22 cellular contexts compared by ENCODE assay signal in the genomic region with DNA sequence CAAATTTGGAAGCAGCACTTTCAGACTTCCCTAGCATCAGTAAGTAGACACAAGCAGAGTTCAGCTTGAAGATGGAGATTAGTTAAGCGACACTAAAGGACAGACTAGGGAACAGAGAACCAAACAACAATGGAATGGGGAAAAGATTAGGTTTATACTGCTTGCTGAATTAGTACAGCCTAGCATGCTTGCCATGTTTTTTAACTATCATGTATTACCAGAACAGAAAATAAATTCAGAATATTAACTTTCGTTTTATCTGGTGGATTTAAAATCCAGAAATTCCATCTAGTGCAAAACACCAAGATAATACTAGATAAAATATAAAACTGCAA.
DNase-seq lines count a peak whose midpoint lies in the region; ATAC-seq, FAIRE-seq and TF ChIP-seq lines count a peak whose summit lies in the region.
"Had no signal": no experiment of that assay in that cellular context is flagged by ENCODE, and none has a peak within 500 bp of the region (broad histone marks: within the 10 kb centered on the region; RNA-seq: fewer than 3 reads in every experiment).

No MANE protein-coding gene starts in this region.

- no peak for FAIRE-seq in HepG2 (lab: Jason Lieb, UNC)

- WGBS in liver: 19% methylated on average over 2 of the region's 2 CpGs
- 0% methylated on average over 2 of the region's 2 CpGs for WGBS in HepG2 (ENCODE audit: low lambda C conversion rate)
- WGBS in right lobe of liver (ENCODE audit: insufficient coverage, low coverage, low lambda C conversion rate, missing lambda C conversion rate): 18% methylated on average over 2 of the region's 2 CpGs

- CTCF ChIA-PET in HepG2 (lab: Yijun Ruan, JAX; ENCODE audit: low intra/inter-chr PET ratio, low total read pairs): no interaction called here

- H3K4me2 ChIP-seq in HepG2 (ENCODE audit: low read depth, low read length): no peak overlapping the region
- H3K4me2 ChIP-seq: SK-N-SH had no signal

- H2AFZ ChIP-seq in HepG2 (ENCODE audit: low read length): no peak overlapping the region
- H2AFZ ChIP-seq: GM23248 had no signal

- DNase-seq in HepG2 (ENCODE audit: low spot score): no peak
- no peak for DNase-seq in Peyer's patch
- DNase-seq in right lobe of liver: no peak
- no peak for DNase-seq in NCI-H2196 (lab: John Stamatoyannopoulos, UW; ENCODE audit: unreplicated experiment)
- DNase-seq in activated T-cell treated with anti-CD3 and anti-CD28 coated beads, Interleukin-2, amount 50 U/mL, for 1 hour: no peak
- DNase-seq: AML-193, C1 segment of cervical spinal cord, EL, GF-D8, GM23248, HCEC 1CT, Kasumi-1, NCI-H1417 treated with DMSO at 0.1 percent for 48 hours, NCI-H187 treated with DMSO at 0.1 percent for 48 hours, NCI-H2227 treated with DMSO at 0.1 percent for 48 hours, NCI-H510A treated with DMSO at 0.1 percent for 48 hours, SIG-M5, SK-N-SH had no signal

- no peaks in the 10 kb centered on the region for H3K9me3 ChIP-seq in liver (ENCODE audit: control insufficient read depth in 4 of 4, low read length in 3 of 4)
- peaks cover 70% of the 10 kb centered on the region for H3K9me3 ChIP-seq in HepG2 (ENCODE audit: low read length)
- H3K9me3 ChIP-seq in Peyer's patch: no peaks in the 10 kb centered on the region
- H3K9me3 ChIP-seq in right lobe of liver: no peaks in the 10 kb centered on the region
- H3K9me3 ChIP-seq: SK-N-SH had no signal

- no peak for TF ChIP-seq EP300 in HepG2 (IDR thresholded peaks at IDR 0.05; ENCODE audit: low read depth in 2 of 2, low read length in 2 of 2)
- no peak for TF ChIP-seq EP300 in HepG2 (CRISPR knock-in tag; IDR thresholded peaks at IDR 0.05; ENCODE audit: borderline replicate concordance)

- POLR2A ChIA-PET in HepG2 (lab: Yijun Ruan, JAX): no interaction called here

- H3K4me3 ChIP-seq in liver (ENCODE audit: low read depth in 1 of 3, low read length in 3 of 3): no peak overlapping the region
- no peak overlapping the region for H3K4me3 ChIP-seq in HepG2 (replicated peaks in 1 of 3; ENCODE audit: insufficient read depth in 1 of 3, low read depth in 2 of 3, low read length in 3 of 3)
- no peak overlapping the region for H3K4me3 ChIP-seq in Peyer's patch
- H3K4me3 ChIP-seq in right lobe of liver: no peak overlapping the region
- H3K4me3 ChIP-seq: GM23248 had no signal

- TF ChIP-seq CTCF in liver (IDR thresholded peaks at IDR 0.05; ENCODE audit: low read depth, low read length, missing input control) (no peak), HepG2 (CRISPR knock-in tag; IDR thresholded peaks at IDR 0.05) (no peak), Peyer's patch (IDR thresholded peaks at IDR 0.05) (no peak), right lobe of liver (IDR thresholded peaks at IDR 0.05) (no peak)

- H3K9ac ChIP-seq in liver (ENCODE audit: low read depth in 1 of 2, low read length in 2 of 2): peak overlapping the region in 1 of 2 donors; percentile 1
- no peak overlapping the region for H3K9ac ChIP-seq in HepG2 (ENCODE audit: insufficient read depth, low read depth, low read length)
- H3K9ac ChIP-seq: GM23248, SK-N-SH had no signal

- H4K20me1 ChIP-seq in HepG2 (ENCODE audit: insufficient read depth, low read length): no peaks in the 10 kb centered on the region

- no TSS peak for BruUV-seq in HepG2 (replicated peaks; lab: Mats Ljungman, UMichigan)

- H3K79me2 ChIP-seq in HepG2 (ENCODE audit: insufficient read depth, low read length): no peaks in the 10 kb centered on the region

- no peak for ATAC-seq in HepG2
- peak; percentile 37 to 60 (median 54) for ATAC-seq in right lobe of liver
- no peak for ATAC-seq in HG02759 (IDR thresholded peaks at IDR 0.05; ENCODE audit: unreplicated experiment)
- ATAC-seq in HG02798 (IDR thresholded peaks at IDR 0.05; ENCODE audit: poor library complexity, unreplicated experiment): no peak

- TF ChIP-seq RAD21 in liver (IDR thresholded peaks at IDR 0.05): no peak
- no peak for TF ChIP-seq RAD21 in HepG2 (CRISPR knock-in tag; IDR thresholded peaks at IDR 0.05)

- TF ChIP-seq POLR2A in HepG2 (IDR thresholded peaks at IDR 0.05; ENCODE audit: insufficient read depth in 1 of 2, low read depth in 2 of 2, low read length in 2 of 2) (no peak), Peyer's patch (IDR thresholded peaks at IDR 0.05) (no peak), right lobe of liver (IDR thresholded peaks at IDR 0.05) (no peak)

- H3K27ac ChIP-seq in liver (ENCODE audit: low read depth in 1 of 2, low read length in 2 of 2) (peak overlapping the region; percentile 64 to 78), HepG2 (ENCODE audit: extremely low read length, insufficient read depth, low read length) (no peak overlapping the region), Peyer's patch (peak overlapping the region in 3 of 4 donors; percentile 19 to 73 (median 45)), right lobe of liver (peak overlapping the region; percentile 51 to 77 (median 74))
- H3K27ac ChIP-seq: 22Rv1, GM23248 had no signal

- in situ Hi-C loops in HepG2 (cut with HindIII; ENCODE audit: extremely low pct_ligation_motif_present, low pct_unique_long_range_greater_than_20kb): no loop called here

- intact Hi-C loops in HepG2 (cut with micrococcal nuclease; ENCODE audit: unreplicated experiment) (no loop called here), right lobe of liver (cut with DNase I) (no loop called here)

- peaks cover 0 to 26% (median 21%) of the 10 kb centered on the region in 4 donors for H3K4me1 ChIP-seq in liver (ENCODE audit: control insufficient read depth in 4 of 4, insufficient read depth in 4 of 4, low read length in 3 of 4)
- H3K4me1 ChIP-seq in HepG2 (ENCODE audit: insufficient read depth, low read length): no peaks in the 10 kb centered on the region
- H3K4me1 ChIP-seq in Peyer's patch: peaks cover 0 to 12% (median 0%) of the 10 kb centered on the region in 4 donors
- peaks cover 0 to 27% (median 6%) of the 10 kb centered on the region in 4 donors for H3K4me1 ChIP-seq in right lobe of liver

- H3K27me3 ChIP-seq in liver (ENCODE audit: control insufficient read depth in 4 of 4, insufficient read depth in 4 of 4, low read length in 3 of 4): no peaks in the 10 kb centered on the region
- H3K27me3 ChIP-seq in HepG2 (ENCODE audit: control insufficient read depth in 1 of 2, insufficient read depth in 2 of 2, low read length in 2 of 2): no peaks in the 10 kb centered on the region
- no peaks in the 10 kb centered on the region for H3K27me3 ChIP-seq in Peyer's patch
- H3K27me3 ChIP-seq in right lobe of liver: no peaks in the 10 kb centered on the region

- no peaks in the 10 kb centered on the region for H3K36me3 ChIP-seq in liver (ENCODE audit: control insufficient read depth in 4 of 4, insufficient read depth in 3 of 4, low read depth in 1 of 4, low read length in 3 of 4)
- no peaks in the 10 kb centered on the region for H3K36me3 ChIP-seq in HepG2 (replicated peaks in 1 of 2; ENCODE audit: control insufficient read depth in 1 of 2, insufficient read depth in 2 of 2, low read length in 2 of 2)
- no peaks in the 10 kb centered on the region for H3K36me3 ChIP-seq in Peyer's patch
- H3K36me3 ChIP-seq in right lobe of liver: no peaks in the 10 kb centered on the region

TF ChIP-seq in liver, 16 proteins besides CTCF, POLR2A, EP300 and RAD21:
- TF ChIP-seq YY1 (IDR thresholded peaks at IDR 0.05) (peak; percentile 12), RXRA (IDR thresholded peaks at IDR 0.05) (no peak), SP1 (IDR thresholded peaks at IDR 0.05) (peak; percentile 22)

TF ChIP-seq in HepG2, 621 proteins besides CTCF, POLR2A, EP300 and RAD21 (continues in another document):
- TF ChIP-seq HMG20A (CRISPR knock-in tag; IDR thresholded peaks at IDR 0.05; ENCODE audit: borderline replicate concordance) (no peak), SMAD1 (CRISPR knock-in tag; IDR thresholded peaks at IDR 0.05; ENCODE audit: borderline replicate concordance, low read depth) (no peak), ZSCAN21 (CRISPR knock-in tag; IDR thresholded peaks at IDR 0.05; ENCODE audit: borderline replicate concordance) (no peak), PPARG (CRISPR knock-in tag; conservative IDR thresholded peaks at IDR 0.05) (no peak), AGO1 (IDR thresholded peaks at IDR 0.05; ENCODE audit: low read depth, low read length, poor library complexity, severe bottlenecking) (no peak), NR1H2 (CRISPR knock-in tag; IDR thresholded peaks at IDR 0.05; ENCODE audit: borderline replicate concordance, low read depth) (no peak), SMAD9 (CRISPR knock-in tag; IDR thresholded peaks at IDR 0.05) (no peak), POLR2G (IDR thresholded peaks at IDR 0.05; ENCODE audit: low read depth, low read length) (no peak)
- TF ChIP-seq, protein P1, sequence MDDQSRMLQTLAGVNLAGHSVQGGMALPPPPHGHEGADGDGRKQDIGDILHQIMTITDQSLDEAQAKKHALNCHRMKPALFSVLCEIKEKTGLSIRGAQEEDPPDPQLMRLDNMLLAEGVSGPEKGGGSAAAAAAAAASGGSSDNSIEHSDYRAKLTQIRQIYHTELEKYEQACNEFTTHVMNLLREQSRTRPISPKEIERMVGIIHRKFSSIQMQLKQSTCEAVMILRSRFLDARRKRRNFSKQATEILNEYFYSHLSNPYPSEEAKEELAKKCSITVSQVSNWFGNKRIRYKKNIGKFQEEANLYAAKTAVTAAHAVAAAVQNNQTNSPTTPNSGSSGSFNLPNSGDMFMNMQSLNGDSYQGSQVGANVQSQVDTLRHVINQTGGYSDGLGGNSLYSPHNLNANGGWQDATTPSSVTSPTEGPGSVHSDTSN (CRISPR knock-in tag; IDR thresholded peaks at IDR 0.05; ENCODE audit: borderline replicate concordance): no peak

Comparison
In these comparisons a context has a peak if more than half of its experiments do, and no peak if none do; other contexts are left out.
1. ATAC-seq: peak in right lobe of liver (4 of 4); none in HepG2 (single experiment), HG02759 (single experiment) and HG02798 (single experiment).